ENCODE assay signal across 8 cellular contexts in genomic region chr3:155080692-155081091, GRCh38. TPM values are rescaled to one million over a fixed set of nuclear protein-coding genes. Genes with fewer than 3 reads are reported as not detected.
DNase-seq lines count a peak whose midpoint lies in the region; TF ChIP-seq lines count a peak whose summit lies in the region.

No MANE protein-coding gene starts in this region.

- no CpG with 5 or more reads among the region's 8 CpGs for WGBS in iPS DF 6.9 (ENCODE audit: insufficient coverage, insufficient read length)

- H3K27me3 ChIP-seq in WERI-Rb-1 (ENCODE audit: insufficient read depth, low read depth, severe bottlenecking) (no peaks in the 10 kb centered on the region), iPS DF 6.9 (ENCODE audit: control insufficient read depth, insufficient read depth, low read length) (no peaks in the 10 kb centered on the region)

- intact Hi-C loops in activated T-helper 1 cell treated with anti-CD3 and anti-CD28 coated beads, Interleukin-12 subunit alpha, Interleukin-12 subunit beta, Interleukin-2, Interleukin-4 antibody, amounts not matched to agents 30 ng/mL and 10 ng/mL and 1 ng/mL, durations not matched to agents 14 hours and 24 hours and 36 hours (cut with micrococcal nuclease), result no loop called here

- H3K9me3 ChIP-seq in WERI-Rb-1 (ENCODE audit: severe bottlenecking) (no peaks in the 10 kb centered on the region), iPS DF 6.9 (ENCODE audit: control insufficient read depth, insufficient read depth, low read length) (no peaks in the 10 kb centered on the region)

- H3K9me3 Mint-ChIP-seq in activated T-helper 1 cell treated with anti-CD3 and anti-CD28 coated beads, Interleukin-12 subunit alpha, Interleukin-12 subunit beta, Interleukin-2, Interleukin-4 antibody, amounts not matched to agents 30 ng/mL and 10 ng/mL and 1 ng/mL, durations not matched to agents 14 hours and 24 hours and 36 hours, result no peaks in the 10 kb centered on the region

- no peaks in the 10 kb centered on the region; the same call in 1 of the 2 replicates for H3K4me1 ChIP-seq in iPS DF 6.9 (ENCODE audit: control insufficient read depth, insufficient read depth, low read length)

- H3K4me3 Mint-ChIP-seq in activated T-helper 1 cell treated with anti-CD3 and anti-CD28 coated beads, Interleukin-12 subunit alpha, Interleukin-12 subunit beta, Interleukin-2, Interleukin-4 antibody, amounts not matched to agents 30 ng/mL and 10 ng/mL and 1 ng/mL, durations not matched to agents 14 hours and 24 hours and 36 hours, result no peak overlapping the region

- H3K27ac Mint-ChIP-seq in activated T-helper 1 cell treated with anti-CD3 and anti-CD28 coated beads, Interleukin-12 subunit alpha, Interleukin-12 subunit beta, Interleukin-2, Interleukin-4 antibody, amounts not matched to agents 30 ng/mL and 10 ng/mL and 1 ng/mL, durations not matched to agents 14 hours and 24 hours and 36 hours, result no peak overlapping the region

- peaks cover 5% of the 10 kb centered on the region for H3K4me1 Mint-ChIP-seq in activated T-helper 1 cell treated with anti-CD3 and anti-CD28 coated beads, Interleukin-12 subunit alpha, Interleukin-12 subunit beta, Interleukin-2, Interleukin-4 antibody, amounts not matched to agents 30 ng/mL and 10 ng/mL and 1 ng/mL, durations not matched to agents 14 hours and 24 hours and 36 hours (ENCODE audit: low read depth)

- no peaks in the 10 kb centered on the region for H3K36me3 Mint-ChIP-seq in activated T-helper 1 cell treated with anti-CD3 and anti-CD28 coated beads, Interleukin-12 subunit alpha, Interleukin-12 subunit beta, Interleukin-2, Interleukin-4 antibody, amounts not matched to agents 30 ng/mL and 10 ng/mL and 1 ng/mL, durations not matched to agents 14 hours and 24 hours and 36 hours (ENCODE audit: low read depth)

- peaks cover 26% of the 10 kb centered on the region for H3K27me3 Mint-ChIP-seq in activated T-helper 1 cell treated with anti-CD3 and anti-CD28 coated beads, Interleukin-12 subunit alpha, Interleukin-12 subunit beta, Interleukin-2, Interleukin-4 antibody, amounts not matched to agents 30 ng/mL and 10 ng/mL and 1 ng/mL, durations not matched to agents 14 hours and 24 hours and 36 hours (ENCODE audit: insufficient read depth)

- peak overlapping the region; percentile 58; the same call in 1 of the 2 replicates for H3K4me3 ChIP-seq in WERI-Rb-1 (ENCODE audit: low read depth, low read length)
- H3K4me3 ChIP-seq in iPS DF 6.9 (ENCODE audit: low read length), result peak overlapping the region; percentile 34; the same call in 1 of the 2 replicates
- H3K4me3 ChIP-seq in skin epidermis, result peak overlapping the region in 5 of 7 experiments; percentile 33 to 57 (median 45)

- no peak for TF ChIP-seq CTCF in WERI-Rb-1 (IDR thresholded peaks at IDR 0.05; ENCODE audit: low read depth, low read length)

- H3K27ac ChIP-seq in WERI-Rb-1 (no peak overlapping the region), iPS DF 6.9 (ENCODE audit: low read length) (no peak overlapping the region), skin epidermis (peak overlapping the region in 4 of 21 experiments; percentile 43 to 73 (median 68))

- no peaks in the 10 kb centered on the region for H3K36me3 ChIP-seq in WERI-Rb-1
- no peaks in the 10 kb centered on the region for H3K36me3 ChIP-seq in iPS DF 6.9 (ENCODE audit: control insufficient read depth, insufficient read depth, low read length)

- DNase-seq in HT1080 (ENCODE audit: low read depth) (peak; percentile 41), WERI-Rb-1 (no peak), iPS DF 6.9 (ENCODE audit: low read depth, low spot score) (no peak), NCI-H1436 (lab: John Stamatoyannopoulos, UW) (no peak), anterior cingulate cortex (lab: John Stamatoyannopoulos, UW) (no peak)
- DNase-seq in activated T-cell treated with anti-CD3 and anti-CD28 coated beads, Interleukin-2, amount 50 U/mL, for 1 hour, result no peak
- DNase-seq in activated T-helper 1 cell treated with anti-CD3 and anti-CD28 coated beads, Interleukin-12 subunit alpha, Interleukin-12 subunit beta, Interleukin-2, Interleukin-4 antibody, amounts not matched to agents 30 ng/mL and 10 ng/mL and 1 ng/mL, durations not matched to agents 14 hours and 24 hours and 36 hours (ENCODE audit: low spot score), result no peak

RNA-seq across cellular contexts. Expression of gene MME, which starts 0.6 kb away (rescaled TPM):
- 186 and 228 TPM in 2 replicates for total RNA-seq in HT1080 (2014; rRNA removed; shearing (Covaris generic))
- polyA plus RNA-seq in HT1080 (2015; cell fraction: cytosol; rRNA removed), result 178 and 221 TPM in 2 replicates
- polyA plus RNA-seq in HT1080 (2015; cell fraction: nucleus; rRNA removed), result 345 and 347 TPM in 2 replicates
- not detected in 2 replicates for total RNA-seq in activated T-helper 1 cell treated with anti-CD3 and anti-CD28 coated beads, Interleukin-12 subunit alpha, Interleukin-12 subunit beta, Interleukin-2, Interleukin-4 antibody, amounts not matched to agents 30 ng/mL and 10 ng/mL and 1 ng/mL, durations not matched to agents 14 hours and 24 hours and 36 hours

Comparison
In these comparisons a context has a peak if more than half of its experiments do, and no peak if none do; other contexts are left out.
1. RNA of gene MME, which starts 0.6 kb away (total RNA-seq): 186 to 228 TPM in HT1080; not detected in activated T-helper 1 cell treated with anti-CD3 and anti-CD28 coated beads, Interleukin-12 subunit alpha, Interleukin-12 subunit beta, Interleukin-2, Interleukin-4 antibody, amounts not matched to agents 30 ng/mL and 10 ng/mL and 1 ng/mL, durations not matched to agents 14 hours and 24 hours and 36 hours; every median in the first group is over 100 times any median in the second.
2. Peak in every context shown above with its lines, with median percentiles within 50 percentile points of each other: H3K4me3 ChIP-seq.